In genomic region chr5:87361031-87361443, GRCh38 we compare ENCODE assay signal across 14 cellular contexts. TPM values are rescaled to one million over a fixed set of nuclear protein-coding genes. Genes with fewer than 3 reads are reported as not detected.
DNase-seq lines count a peak whose midpoint lies in the region; ATAC-seq and TF ChIP-seq lines count a peak whose summit lies in the region.
"Had no signal": no experiment of that assay in that cellular context is flagged by ENCODE, and none has a peak within 500 bp of the region (broad histone marks: within the 10 kb centered on the region; RNA-seq: fewer than 3 reads in every experiment).

No MANE protein-coding gene starts in this region.

- DNase-seq in Calu3 (no peak), PC-9 (no peak), fibroblast of peridontal ligament (ENCODE audit: extremely low read depth) (peak; percentile 65), sciatic nerve (ENCODE audit: low spot score) (no peak), DMS153 treated with DMSO at 0.1 percent for 48 hours (lab: John Stamatoyannopoulos, UW; ENCODE audit: unreplicated experiment) (no peak), islet precursor cell (no peak)
- DNase-seq: activated naive CD8-positive, alpha-beta T cell treated with anti-CD3 and anti-CD28 coated beads, Interleukin-2, amount 50 U/mL, for 24 hours; activated T-cell treated with anti-CD3 and anti-CD28 coated beads, Interleukin-2, amount 50 U/mL, for 48 hours; CD4-positive, CD25-positive, alpha-beta regulatory T cell; NCI-H146; NCI-H446 treated with DMSO at 0.1 percent for 48 hours; nephron progenitor cell; sigmoid colon had no signal

- H4K20me1 ChIP-seq in PC-9 (ENCODE audit: insufficient read depth) = no peaks in the 10 kb centered on the region

- TF ChIP-seq CTCF in Calu3 (IDR thresholded peaks at IDR 0.05; ENCODE audit: unreplicated experiment) = no peak
- no peak for TF ChIP-seq CTCF in PC-9 (conservative IDR thresholded peaks at IDR 0.05)

- H2AFZ ChIP-seq in PC-9 = no peak overlapping the region

- no peaks in the 10 kb centered on the region for H3F3A ChIP-seq in PC-9 (ENCODE audit: insufficient read depth, low read depth)

- H3K36me3 Mint-ChIP-seq in Calu3 (ENCODE audit: insufficient read depth, unreplicated experiment) = peaks cover 82% of the 10 kb centered on the region

- no peaks in the 10 kb centered on the region for H3K79me2 ChIP-seq in PC-9 (ENCODE audit: low read depth)

- intact Hi-C loops in Calu3 (cut with micrococcal nuclease; ENCODE audit: unreplicated experiment) = no loop called here
- intact Hi-C loops in PC-9 (cut with micrococcal nuclease; ENCODE audit: unreplicated experiment) = loop anchor here (10.0 kb wide), 1 partner anchor 286 kb away; no protein-coding TSS in a partner anchor
- intact Hi-C loops in sciatic nerve (cut with DNase I) = no loop called here

- BruUV-seq in Calu3 (replicated peaks; lab: Mats Ljungman, UMichigan) = no TSS peak
- no TSS peak for BruUV-seq in PC-9 (replicated peaks; lab: Mats Ljungman, UMichigan)

- no peaks in the 10 kb centered on the region for H3K27me3 ChIP-seq in PC-9 (ENCODE audit: insufficient read depth, low read depth)
- H3K27me3 ChIP-seq: sigmoid colon had no signal

- POLR2A ChIA-PET in PC-9 (lab: Charles Lee; ENCODE audit: unreplicated experiment) = no interaction called here

- 0 out of 2 replicates have a peak, but pooled peaks cover 8% of the 10 kb centered on the region for H3K36me3 ChIP-seq in PC-9 (ENCODE audit: low read depth)

- H3K4me2 ChIP-seq in PC-9 = no peak overlapping the region

- H3K4me3 ChIP-seq in PC-9 = no peak overlapping the region
- H3K4me3 ChIP-seq: sigmoid colon had no signal

- peaks cover 32% of the 10 kb centered on the region for H3K4me1 Mint-ChIP-seq in Calu3 (ENCODE audit: low read depth, unreplicated experiment)
- H3K4me1 Mint-ChIP-seq: nephron progenitor cell had no signal

- no peaks in the 10 kb centered on the region for H3K4me1 ChIP-seq in PC-9 (replicated peaks; ENCODE audit: insufficient read depth)
- H3K4me1 ChIP-seq: sigmoid colon had no signal

- no peak overlapping the region for H3K4me3 Mint-ChIP-seq in Calu3 (ENCODE audit: low read depth, unreplicated experiment)
- H3K4me3 Mint-ChIP-seq: activated naive CD8-positive, alpha-beta T cell treated with anti-CD3 and anti-CD28 coated beads, Interleukin-2, amount 50 U/mL, for 24 hours; CD4-positive, CD25-positive, alpha-beta regulatory T cell; nephron progenitor cell had no signal

- ATAC-seq in sciatic nerve (peak; percentile 77), HG03139 (IDR thresholded peaks at IDR 0.05; ENCODE audit: unreplicated experiment) (no peak)
- ATAC-seq: activated naive CD8-positive, alpha-beta T cell treated with anti-CD3 and anti-CD28 coated beads, Interleukin-2, amount 50 U/mL, for 24 hours had no signal

- H3K9me3 ChIP-seq in PC-9 (ENCODE audit: insufficient read depth, low read depth) = no peaks in the 10 kb centered on the region
- H3K9me3 ChIP-seq: sigmoid colon had no signal

- H3K9me3 Mint-ChIP-seq in Calu3 (ENCODE audit: low read depth, unreplicated experiment) = no peaks in the 10 kb centered on the region
- H3K9me3 Mint-ChIP-seq: activated naive CD8-positive, alpha-beta T cell treated with anti-CD3 and anti-CD28 coated beads, Interleukin-2, amount 50 U/mL, for 24 hours; nephron progenitor cell had no signal

- H3K27ac ChIP-seq in PC-9 = peak overlapping the region; percentile 41; the same call in 1 of the 2 replicates
- H3K27ac ChIP-seq: sigmoid colon had no signal

- CTCF ChIA-PET in Calu3 (lab: Charles Lee) (no interaction called here), PC-9 (lab: Charles Lee) (no interaction called here)

- H3K27me3 Mint-ChIP-seq in Calu3 (ENCODE audit: unreplicated experiment) = no peaks in the 10 kb centered on the region
- H3K27me3 Mint-ChIP-seq: activated naive CD8-positive, alpha-beta T cell treated with anti-CD3 and anti-CD28 coated beads, Interleukin-2, amount 50 U/mL, for 24 hours; CD4-positive, CD25-positive, alpha-beta regulatory T cell had no signal

- H3K27ac Mint-ChIP-seq in Calu3 (ENCODE audit: unreplicated experiment) = peak overlapping the region; percentile 84
- H3K27ac Mint-ChIP-seq: activated naive CD8-positive, alpha-beta T cell treated with anti-CD3 and anti-CD28 coated beads, Interleukin-2, amount 50 U/mL, for 24 hours; nephron progenitor cell had no signal

- H3K9me2 ChIP-seq in PC-9 (ENCODE audit: insufficient read depth) = no peaks in the 10 kb centered on the region; the same call in 1 of the 2 replicates

RNA-seq across cellular contexts. Expression of gene CCNH, which starts 51.7 kb away (rescaled TPM):
- total RNA-seq in Calu3 (2022) (48.2 and 50.1 TPM in 2 replicates), PC-9 (2021) (38.5 and 43.9 TPM in 2 replicates), sciatic nerve (86.4 TPM)
